ENCODE assay signal across 1 cellular context in the genomic region with DNA sequence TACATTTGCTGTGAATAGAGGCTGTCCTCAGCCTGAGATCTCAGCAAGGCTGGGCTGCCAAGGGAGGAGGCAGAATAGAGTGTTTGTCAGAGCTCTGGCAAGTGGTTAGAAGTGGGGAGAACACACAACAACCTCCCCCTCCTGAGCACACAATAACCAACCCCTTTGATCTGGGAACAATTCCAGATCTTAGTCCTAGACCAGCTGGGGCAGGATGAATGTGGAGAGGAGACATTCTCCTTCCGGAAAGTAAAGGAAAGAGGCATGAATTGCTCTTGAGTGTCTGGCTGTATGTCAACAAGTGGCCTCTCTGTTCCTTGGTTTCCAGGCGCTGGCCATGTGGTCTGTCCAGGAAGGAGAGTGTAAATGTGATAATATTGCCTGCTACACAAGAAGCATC.
TF ChIP-seq lines count a peak whose summit lies in the region.

No MANE protein-coding gene starts in this region.

TF ChIP-seq in SK-N-SH treated with all-trans-retinoic acid at 6 μM for 48 hours, 23 proteins besides CTCF, POLR2A, EP300 and RAD21 (continued from another document):
- TF ChIP-seq PPARA (CRISPR knock-in tag; IDR thresholded peaks at IDR 0.05; ENCODE audit: borderline replicate concordance) (no peak), ESRRG (CRISPR knock-in tag; IDR thresholded peaks at IDR 0.05) (no peak), CSDC2 (CRISPR knock-in tag; IDR thresholded peaks at IDR 0.05) (no peak), ZNF8 (CRISPR knock-in tag; IDR thresholded peaks at IDR 0.05) (no peak), SNAI2 (CRISPR knock-in tag; IDR thresholded peaks at IDR 0.05) (no peak), ZC3H10 (CRISPR knock-in tag; IDR thresholded peaks at IDR 0.05) (no peak), TOX (CRISPR knock-in tag; IDR thresholded peaks at IDR 0.05; ENCODE audit: borderline replicate concordance) (no peak), ZNF70 (CRISPR knock-in tag; IDR thresholded peaks at IDR 0.05) (no peak)
- TF ChIP-seq, protein P1, sequence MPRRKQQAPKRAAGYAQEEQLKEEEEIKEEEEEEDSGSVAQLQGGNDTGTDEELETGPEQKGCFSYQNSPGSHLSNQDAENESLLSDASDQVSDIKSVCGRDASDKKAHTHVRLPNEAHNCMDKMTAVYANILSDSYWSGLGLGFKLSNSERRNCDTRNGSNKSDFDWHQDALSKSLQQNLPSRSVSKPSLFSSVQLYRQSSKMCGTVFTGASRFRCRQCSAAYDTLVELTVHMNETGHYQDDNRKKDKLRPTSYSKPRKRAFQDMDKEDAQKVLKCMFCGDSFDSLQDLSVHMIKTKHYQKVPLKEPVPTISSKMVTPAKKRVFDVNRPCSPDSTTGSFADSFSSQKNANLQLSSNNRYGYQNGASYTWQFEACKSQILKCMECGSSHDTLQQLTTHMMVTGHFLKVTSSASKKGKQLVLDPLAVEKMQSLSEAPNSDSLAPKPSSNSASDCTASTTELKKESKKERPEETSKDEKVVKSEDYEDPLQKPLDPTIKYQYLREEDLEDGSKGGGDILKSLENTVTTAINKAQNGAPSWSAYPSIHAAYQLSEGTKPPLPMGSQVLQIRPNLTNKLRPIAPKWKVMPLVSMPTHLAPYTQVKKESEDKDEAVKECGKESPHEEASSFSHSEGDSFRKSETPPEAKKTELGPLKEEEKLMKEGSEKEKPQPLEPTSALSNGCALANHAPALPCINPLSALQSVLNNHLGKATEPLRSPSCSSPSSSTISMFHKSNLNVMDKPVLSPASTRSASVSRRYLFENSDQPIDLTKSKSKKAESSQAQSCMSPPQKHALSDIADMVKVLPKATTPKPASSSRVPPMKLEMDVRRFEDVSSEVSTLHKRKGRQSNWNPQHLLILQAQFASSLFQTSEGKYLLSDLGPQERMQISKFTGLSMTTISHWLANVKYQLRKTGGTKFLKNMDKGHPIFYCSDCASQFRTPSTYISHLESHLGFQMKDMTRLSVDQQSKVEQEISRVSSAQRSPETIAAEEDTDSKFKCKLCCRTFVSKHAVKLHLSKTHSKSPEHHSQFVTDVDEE (CRISPR knock-in tag; IDR thresholded peaks at IDR 0.05), result no peak
- TF ChIP-seq, protein P2, sequence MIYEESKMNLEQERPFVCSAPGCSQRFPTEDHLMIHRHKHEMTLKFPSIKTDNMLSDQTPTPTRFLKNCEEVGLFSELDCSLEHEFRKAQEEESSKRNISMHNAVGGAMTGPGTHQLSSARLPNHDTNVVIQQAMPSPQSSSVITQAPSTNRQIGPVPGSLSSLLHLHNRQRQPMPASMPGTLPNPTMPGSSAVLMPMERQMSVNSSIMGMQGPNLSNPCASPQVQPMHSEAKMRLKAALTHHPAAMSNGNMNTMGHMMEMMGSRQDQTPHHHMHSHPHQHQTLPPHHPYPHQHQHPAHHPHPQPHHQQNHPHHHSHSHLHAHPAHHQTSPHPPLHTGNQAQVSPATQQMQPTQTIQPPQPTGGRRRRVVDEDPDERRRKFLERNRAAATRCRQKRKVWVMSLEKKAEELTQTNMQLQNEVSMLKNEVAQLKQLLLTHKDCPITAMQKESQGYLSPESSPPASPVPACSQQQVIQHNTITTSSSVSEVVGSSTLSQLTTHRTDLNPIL (CRISPR knock-in tag; IDR thresholded peaks at IDR 0.05; ENCODE audit: low read depth), result no peak
